Comparison of ENCODE assay signal across 17 cellular contexts in genomic region chr16:89144681-89145080, GRCh38. TPM values are rescaled to one million over a fixed set of nuclear protein-coding genes. Genes with fewer than 3 reads are reported as not detected.
DNase-seq lines count a peak whose midpoint lies in the region; ATAC-seq, FAIRE-seq and TF ChIP-seq lines count a peak whose summit lies in the region.
"Had no signal": no experiment of that assay in that cellular context is flagged by ENCODE, and none has a peak within 500 bp of the region (broad histone marks: within the 10 kb centered on the region; RNA-seq: fewer than 3 reads in every experiment).

No MANE protein-coding gene starts in this region.

- ATAC-seq in SK-N-SH treated with all-trans-retinoic acid at 6 μM for 48 hours = no peak
- no peak for ATAC-seq in mucosa of descending colon
- no peak for ATAC-seq in upper lobe of right lung
- ATAC-seq in T-helper 17 cell = no peak
- no peak for ATAC-seq in HG03520 (IDR thresholded peaks at IDR 0.05; ENCODE audit: unreplicated experiment)
- ATAC-seq: GM23338 had no signal

- TF ChIP-seq RAD21 in SK-N-SH (IDR thresholded peaks at IDR 0.05; ENCODE audit: low read length) (no peak), H1 (IDR thresholded peaks at IDR 0.05 in 1 of 2, conservative IDR thresholded peaks at IDR 0.05 in 1 of 2; ENCODE audit: low read depth in 2 of 2, low read length in 2 of 2) (no peak)

- H3K9me2 ChIP-seq in SK-N-SH = no peaks in the 10 kb centered on the region

- H3K9ac ChIP-seq in SK-N-SH (no peak overlapping the region), H1 (replicated peaks in 1 of 4; ENCODE audit: extremely low read depth in 1 of 4, low read depth in 3 of 4, low read length in 3 of 4) (no peak overlapping the region)

- no peak overlapping the region for H3K4ac ChIP-seq in H1 (replicated peaks; ENCODE audit: insufficient read length, low read depth, low read length)

- no peak overlapping the region for H3K14ac ChIP-seq in H1 (ENCODE audit: insufficient read length)

- H3K27ac Mint-ChIP-seq in T-helper 17 cell = no peak overlapping the region
- H3K27ac Mint-ChIP-seq: GM23338, HFFc6 had no signal

- H2AFZ ChIP-seq in SK-N-SH (ENCODE audit: low read depth) = no peak overlapping the region
- no peak overlapping the region for H2AFZ ChIP-seq in H1 (ENCODE audit: low read length)
- H2AFZ ChIP-seq: GM23338 had no signal

- H2BK5ac ChIP-seq in H1 (ENCODE audit: low read depth, low read length) = peak overlapping the region; percentile 35; the same call in 1 of the 2 replicates

- no peak overlapping the region for H4K5ac ChIP-seq in H1 (ENCODE audit: insufficient read length, low read depth, low read length)

- H3K4me2 ChIP-seq in SK-N-SH = no peak overlapping the region
- no peak overlapping the region for H3K4me2 ChIP-seq in H1 (ENCODE audit: insufficient read depth in 1 of 2, low read depth in 2 of 2, low read length in 2 of 2)
- H3K4me2 ChIP-seq: GM23338 had no signal

- H4K20me1 ChIP-seq in SK-N-SH (ENCODE audit: insufficient read depth) (0 out of 2 replicates have a peak, but pooled peaks cover 5% of the 10 kb centered on the region), H1 (replicated peaks in 1 of 2; ENCODE audit: control insufficient read depth in 1 of 2, insufficient read depth in 2 of 2, low read length in 2 of 2) (peaks cover 2 to 7% of the 10 kb centered on the region in 2 experiments)

- no peaks in the 10 kb centered on the region for H3K27me3 Mint-ChIP-seq in T-helper 17 cell
- H3K27me3 Mint-ChIP-seq: CD4-positive, CD25-positive, alpha-beta regulatory T cell had no signal

- H3K23ac ChIP-seq in H1 (ENCODE audit: insufficient read length) = no peak overlapping the region

- H3K4me1 Mint-ChIP-seq in T-helper 17 cell = peaks cover 8% of the 10 kb centered on the region
- H3K4me1 Mint-ChIP-seq: GM23338 had no signal

- intact Hi-C loops in mucosa of descending colon (cut with DNase I, micrococcal nuclease) (no loop called here), upper lobe of right lung (cut with DNase I) (no loop called here)

- H3K27ac ChIP-seq in SK-N-SH (ENCODE audit: low read depth in 2 of 2, low read length in 1 of 2) (peak overlapping the region in 1 of 2 experiments; percentile 24; a peak in 1 of 4 replicates), H1 (ENCODE audit: low read depth, low read length) (no peak overlapping the region), upper lobe of right lung (no peak overlapping the region)
- H3K27ac ChIP-seq: 22Rv1 had no signal

- no peaks in the 10 kb centered on the region for H3F3A ChIP-seq in SK-N-SH (replicated peaks; ENCODE audit: insufficient read depth)

- peaks cover 6% of the 10 kb centered on the region for H3K36me3 Mint-ChIP-seq in T-helper 17 cell (ENCODE audit: low read depth)

- TF ChIP-seq POLR2A in H1 (IDR thresholded peaks at IDR 0.05; ENCODE audit: control extremely low read depth in 1 of 2, low read depth in 2 of 2, low read length in 2 of 2) = no peak

- 43% methylated on average over 1 of the region's 6 CpGs for WGBS in SK-N-SH (ENCODE audit: low lambda C conversion rate)
- WGBS in H1 (ENCODE audit: extremely low coverage in 1 of 2, insufficient coverage in 1 of 2, insufficient read length in 1 of 2, insufficient replicate concordance in 2 of 2, low coverage in 1 of 2, low lambda C conversion rate in 2 of 2, missing lambda C conversion rate in 1 of 2), 2 experiments = 79% methylated on average over 6 of the region's 6 CpGs; no CpG with 5 or more reads in 1 of the 2 experiments

- no peak overlapping the region for H4K91ac ChIP-seq in H1 (replicated peaks; ENCODE audit: insufficient read length, low read length)

- no peaks in the 10 kb centered on the region for H3K79me2 ChIP-seq in SK-N-SH (ENCODE audit: insufficient read depth)
- no peaks in the 10 kb centered on the region for H3K79me2 ChIP-seq in H1 (ENCODE audit: control insufficient read depth in 1 of 2, insufficient read depth in 2 of 2, low read length in 2 of 2)

- H3K4me3 ChIP-seq in SK-N-SH (ENCODE audit: low read depth in 2 of 2, low read length in 1 of 2) = no peak overlapping the region
- H3K4me3 ChIP-seq in H1 (ENCODE audit: extremely low read depth in 1 of 4, insufficient read depth in 2 of 4, low read depth in 3 of 4, low read length in 4 of 4) = no peak overlapping the region
- no peak overlapping the region for H3K4me3 ChIP-seq in mucosa of descending colon
- H3K4me3 ChIP-seq in upper lobe of right lung = no peak overlapping the region
- H3K4me3 ChIP-seq: GM23338, HAP-1 had no signal

- TF ChIP-seq CTCF in SK-N-SH (IDR thresholded peaks at IDR 0.05) (no peak), H1 (IDR thresholded peaks at IDR 0.05; ENCODE audit: control extremely low read depth in 1 of 3, insufficient read depth in 1 of 3, low read depth in 1 of 3, low read length in 3 of 3) (no peak), mucosa of descending colon (IDR thresholded peaks at IDR 0.05) (no peak), upper lobe of right lung (IDR thresholded peaks at IDR 0.05) (no peak)

- H2BK20ac ChIP-seq in H1 (ENCODE audit: low read length) = no peak overlapping the region

- H3K36me3 ChIP-seq in SK-N-SH (replicated peaks in 1 of 2; ENCODE audit: control insufficient read depth in 1 of 2, insufficient read depth in 2 of 2, low read length in 1 of 2) (peaks cover 13 to 17% of the 10 kb centered on the region in 2 experiments), H1 (ENCODE audit: control insufficient read depth in 2 of 4, insufficient read depth in 4 of 4, low read length in 3 of 4) (peaks cover 0 to 2% (median under 1%) of the 10 kb centered on the region in 4 experiments; a peak in 3 of 8 replicates), mucosa of descending colon (ENCODE audit: low read depth) (no peaks in the 10 kb centered on the region), upper lobe of right lung (peaks cover 40% of the 10 kb centered on the region)

- no peak overlapping the region for H3K4me3 Mint-ChIP-seq in T-helper 17 cell
- H3K4me3 Mint-ChIP-seq: CD4-positive, CD25-positive, alpha-beta regulatory T cell; GM23338; HFFc6 had no signal

- no peaks in the 10 kb centered on the region for H3K27me3 ChIP-seq in SK-N-SH (ENCODE audit: insufficient read depth)
- no peaks in the 10 kb centered on the region; a peak in 1 of 7 replicates for H3K27me3 ChIP-seq in H1 (replicated peaks in 1 of 4; ENCODE audit: control insufficient read depth in 3 of 4, extremely low read depth in 1 of 4, insufficient read depth in 3 of 4, low read length in 3 of 4)
- H3K27me3 ChIP-seq in upper lobe of right lung = no peaks in the 10 kb centered on the region

- no peaks in the 10 kb centered on the region for H3K23me2 ChIP-seq in H1 (ENCODE audit: low read depth, low read length)

- no peak overlapping the region for H2BK12ac ChIP-seq in H1 (ENCODE audit: low read depth, low read length)

- H3K18ac ChIP-seq in H1 (ENCODE audit: extremely low read depth, low read length) = no peak overlapping the region

- FAIRE-seq in H1 (lab: Jason Lieb, UNC) = no peak
- FAIRE-seq: GM18507 had no signal

- no peak overlapping the region for H2AK5ac ChIP-seq in H1 (ENCODE audit: low read depth, low read length)

- no peak overlapping the region for H2BK15ac ChIP-seq in H1 (ENCODE audit: low read length)

- H4K8ac ChIP-seq in H1 (ENCODE audit: extremely low read depth, insufficient read depth, low read length) = 0 out of 2 replicates have a peak overlapping the region, but pooled peaks have one; percentile 46

- no peaks in the 10 kb centered on the region for H3K79me1 ChIP-seq in H1 (ENCODE audit: low read depth, low read length)

- H3K4me1 ChIP-seq in SK-N-SH (ENCODE audit: control insufficient read depth in 1 of 2, insufficient read depth in 2 of 2, low read depth in 1 of 2, low read length in 1 of 2) (peaks cover 0 to 11% of the 10 kb centered on the region in 2 experiments; a peak in 1 of 4 replicates), H1 (replicated peaks in 1 of 4; ENCODE audit: control insufficient read depth in 3 of 4, insufficient read depth in 4 of 4, low read length in 3 of 4) (peaks cover 0 to 3% (median 0%) of the 10 kb centered on the region in 4 experiments; a peak in 2 of 7 replicates), mucosa of descending colon (ENCODE audit: low read depth) (no peaks in the 10 kb centered on the region), upper lobe of right lung (no peaks in the 10 kb centered on the region)
- H3K4me1 ChIP-seq: HAP-1 had no signal

- H3K9me3 ChIP-seq in SK-N-SH (no peaks in the 10 kb centered on the region), H1 (ENCODE audit: insufficient read depth in 2 of 2, low read depth in 1 of 2, low read length in 1 of 2) (no peaks in the 10 kb centered on the region), mucosa of descending colon (peaks cover 3% of the 10 kb centered on the region), upper lobe of right lung (no peaks in the 10 kb centered on the region), T-helper 17 cell (ENCODE audit: control insufficient read depth, low read length, poor library complexity, severe bottlenecking) (no peaks in the 10 kb centered on the region)
- H3K9me3 ChIP-seq: HAP-1 had no signal

- TF ChIP-seq EP300 in SK-N-SH (IDR thresholded peaks at IDR 0.05; ENCODE audit: borderline replicate concordance in 1 of 2, low read depth in 1 of 2, low read length in 1 of 2) (no peak), H1 (IDR thresholded peaks at IDR 0.05; ENCODE audit: borderline replicate concordance in 1 of 2, low read depth in 2 of 2, low read length in 2 of 2) (no peak)

- POLR2A ChIA-PET in SK-N-SH (lab: Yijun Ruan, JAX) = interaction anchor here (0.6 kb wide), 1 partner anchor 92 kb away, joined by 3 read pairs; no protein-coding TSS in a partner anchor
- POLR2A ChIA-PET in H1 (lab: Charles Lee; ENCODE audit: partially characterized antibody) = interaction anchor here (1.2 kb wide), 1 partner anchor 182 kb away, joined by 3 read pairs; no protein-coding TSS in a partner anchor

- DNase-seq in SK-N-SH (peak; percentile 57), H1 (ENCODE audit: low read depth in 1 of 2, low spot score in 2 of 2) (no peak), mucosa of descending colon (peak in 2 of 3 donors; percentile 6 to 29), upper lobe of right lung (peak; percentile 46), T-helper 17 cell (no peak), DMS53 treated with DMSO at 0.1 percent for 48 hours (lab: John Stamatoyannopoulos, UW; ENCODE audit: unreplicated experiment) (no peak)
- DNase-seq: CD4-positive, CD25-positive, alpha-beta regulatory T cell; DMS53; HFFc6 had no signal

- no peak overlapping the region for H3K56ac ChIP-seq in H1 (replicated peaks; ENCODE audit: insufficient read length, low read depth, low read length)

- H2BK120ac ChIP-seq in H1 (replicated peaks; ENCODE audit: low read depth, low read length) = no peak overlapping the region

- CTCF ChIA-PET in SK-N-SH (lab: Yijun Ruan, JAX) = no interaction called here
- CTCF ChIA-PET in H1 (lab: Charles Lee; ENCODE audit: partially characterized antibody) = interaction anchor here (1.5 to 2.0 kb wide), 3 partner anchors 11 to 264 kb away, joined by 3 to 8 read pairs (median 4); no protein-coding TSS in a partner anchor

RNA-seq across cellular contexts. Expression of gene CDH15, which starts 26.9 kb away (rescaled TPM):
- polyA plus RNA-seq in SK-N-SH (2012; rRNA removed) = 0.03 and 0.08 TPM in 2 replicates
- polyA plus RNA-seq in SK-N-SH (2012; cell fraction: cytosol; rRNA removed) = 0.03 and 0.04 TPM in 2 replicates
- polyA plus RNA-seq in SK-N-SH (2012; cell fraction: nucleus; rRNA removed) = 0.07 and 0.23 TPM in 2 replicates
- total RNA-seq in H1 (2021; fragmentation: NEBNext Ultra II Directional; extraction: Animal tissue kit (Norgen Biotek cat#: 25700)) = 0.65 and 0.82 TPM in 2 replicates
- polyA plus RNA-seq in H1 (2011; rRNA removed) = 0.50 and 0.60 TPM in 2 replicates
- polyA plus RNA-seq in H1 (2011; cell fraction: cytosol; rRNA removed) = 0.59 TPM
- 1.0 TPM for polyA plus RNA-seq in H1 (2011; cell fraction: nucleus; rRNA removed)
- 0.33 to 0.53 TPM (median 0.35 TPM) in 4 replicates for polyA plus RNA-seq in H1 (2012, experiment 1 of 2)
- polyA plus RNA-seq in H1 (2012, experiment 2 of 2) = 0.35 TPM
- polyA plus RNA-seq in H1 (2013, experiment 1 of 2) = 0.65 TPM
- 0.57 TPM for polyA plus RNA-seq in H1 (2013, experiment 2 of 2)
- 0.07 TPM in 1 of 2 replicates, not detected in the other for polyA minus RNA-seq in H1 (2011; rRNA and poly(A)+ RNA removed)
- polyA minus RNA-seq in H1 (2011; cell fraction: cytosol; rRNA and poly(A)+ RNA removed) = 0.73 TPM
- polyA minus RNA-seq in H1 (2011; cell fraction: nucleus; rRNA and poly(A)+ RNA removed) = 0.60 TPM
- not detected for total RNA-seq in mucosa of descending colon
- total RNA-seq in upper lobe of right lung = 0.43 TPM
- under 1 TPM in 1 of 2 donors, not detected in 1; 0.12 TPM for total RNA-seq in T-helper 17 cell
- total RNA-seq: Daoy, HT1080 had no signal
- polyA plus RNA-seq: CD4-positive, CD25-positive, alpha-beta regulatory T cell had no signal

RNA-seq across cellular contexts. Expression of gene ACSF3, which starts 51.0 kb away (rescaled TPM):
- polyA plus RNA-seq in SK-N-SH (2012; rRNA removed) (14.9 and 18.8 TPM in 2 replicates), H1 (2011; rRNA removed) (15.6 and 23.6 TPM in 2 replicates)
- 9.1 and 11.1 TPM in 2 replicates for polyA plus RNA-seq in SK-N-SH (2012; cell fraction: cytosol; rRNA removed)
- 25.9 and 33.9 TPM in 2 replicates for polyA plus RNA-seq in SK-N-SH (2012; cell fraction: nucleus; rRNA removed)
- total RNA-seq in H1 (2021; fragmentation: NEBNext Ultra II Directional; extraction: Animal tissue kit (Norgen Biotek cat#: 25700)) = 22.9 and 27.0 TPM in 2 replicates
- polyA plus RNA-seq in H1 (2011; cell fraction: cytosol; rRNA removed) = 19.6 TPM
- 33.2 TPM for polyA plus RNA-seq in H1 (2011; cell fraction: nucleus; rRNA removed)
- polyA plus RNA-seq in H1 (2012, experiment 1 of 2) = 12.0 to 21.9 TPM (median 18.2 TPM) in 4 replicates
- 14.4 TPM for polyA plus RNA-seq in H1 (2012, experiment 2 of 2)
- polyA plus RNA-seq in H1 (2013, experiment 1 of 2) = 11.6 TPM
- polyA plus RNA-seq in H1 (2013, experiment 2 of 2) = 10.5 TPM
- polyA minus RNA-seq in H1 (2011; rRNA and poly(A)+ RNA removed) = 10.0 and 20.1 TPM in 2 replicates
- 22.5 TPM for polyA minus RNA-seq in H1 (2011; cell fraction: cytosol; rRNA and poly(A)+ RNA removed)
- polyA minus RNA-seq in H1 (2011; cell fraction: nucleus; rRNA and poly(A)+ RNA removed) = 26.1 TPM
- total RNA-seq in mucosa of descending colon (10 to 100 TPM; 44.7 to 77.8 (median 49.6) TPM), upper lobe of right lung (32.0 TPM), T-helper 17 cell (10 to 100 TPM; 48.0 to 53.6 TPM)

RNA-seq across cellular contexts. Expression of gene SLC22A31, which starts 55.7 kb away (rescaled TPM):
- polyA plus RNA-seq in SK-N-SH (2012; rRNA removed) = 0.07 and 0.16 TPM in 2 replicates
- 0.04 TPM in 1 of 2 replicates, not detected in the other for polyA plus RNA-seq in SK-N-SH (2012; cell fraction: cytosol; rRNA removed)
- 1.5 and 2.3 TPM in 2 replicates for polyA plus RNA-seq in SK-N-SH (2012; cell fraction: nucleus; rRNA removed)
- 10.6 and 11.1 TPM in 2 replicates for total RNA-seq in H1 (2021; fragmentation: NEBNext Ultra II Directional; extraction: Animal tissue kit (Norgen Biotek cat#: 25700))
- 7.7 and 7.9 TPM in 2 replicates for polyA plus RNA-seq in H1 (2011; rRNA removed)
- 6.7 TPM for polyA plus RNA-seq in H1 (2011; cell fraction: cytosol; rRNA removed)
- 50.6 TPM for polyA plus RNA-seq in H1 (2011; cell fraction: nucleus; rRNA removed)
- 5.9 to 13.0 TPM (median 10.2 TPM) in 4 replicates for polyA plus RNA-seq in H1 (2012, experiment 1 of 2)
- polyA plus RNA-seq in H1 (2012, experiment 2 of 2) = 5.9 TPM
- 7.2 TPM for polyA plus RNA-seq in H1 (2013, experiment 1 of 2)
- polyA plus RNA-seq in H1 (2013, experiment 2 of 2) = 7.0 TPM
- polyA minus RNA-seq in H1 (2011; rRNA and poly(A)+ RNA removed) = 1.2 and 2.6 TPM in 2 replicates
- polyA minus RNA-seq in H1 (2011; cell fraction: cytosol; rRNA and poly(A)+ RNA removed) = 3.0 TPM
- polyA minus RNA-seq in H1 (2011; cell fraction: nucleus; rRNA and poly(A)+ RNA removed) = 10.6 TPM
- total RNA-seq in mucosa of descending colon = 1 to 10 TPM in 2 of 3 donors, under 1 TPM in 1; 0.35 to 1.8 (median 1.1) TPM
- 136 TPM for total RNA-seq in upper lobe of right lung
- under 1 TPM; 0.52 to 0.76 TPM for total RNA-seq in T-helper 17 cell
- total RNA-seq: CD4-positive, CD25-positive, alpha-beta regulatory T cell; Daoy; HFFc6; HT1080 had no signal

Comparison
In these comparisons a context has a peak if more than half of its experiments do, and no peak if none do; other contexts are left out.
1. DNase-seq: peak in SK-N-SH (single experiment), mucosa of descending colon (2 of 3) and upper lobe of right lung (single experiment); none in H1 (0 of 2), T-helper 17 cell (0 of 3) and DMS53 treated with DMSO at 0.1 percent for 48 hours (single experiment).
2. RNA of gene SLC22A31, which starts 55.7 kb away (total RNA-seq): 136 TPM in upper lobe of right lung (single experiment); 10.6 to 11.1 TPM in H1, 0.35 to 1.8 TPM in mucosa of descending colon and 0.52 to 0.76 TPM in T-helper 17 cell; every median in the first group is over 10 times any median in the second.